27 cellular contexts compared by ENCODE assay signal in the genomic region with DNA sequence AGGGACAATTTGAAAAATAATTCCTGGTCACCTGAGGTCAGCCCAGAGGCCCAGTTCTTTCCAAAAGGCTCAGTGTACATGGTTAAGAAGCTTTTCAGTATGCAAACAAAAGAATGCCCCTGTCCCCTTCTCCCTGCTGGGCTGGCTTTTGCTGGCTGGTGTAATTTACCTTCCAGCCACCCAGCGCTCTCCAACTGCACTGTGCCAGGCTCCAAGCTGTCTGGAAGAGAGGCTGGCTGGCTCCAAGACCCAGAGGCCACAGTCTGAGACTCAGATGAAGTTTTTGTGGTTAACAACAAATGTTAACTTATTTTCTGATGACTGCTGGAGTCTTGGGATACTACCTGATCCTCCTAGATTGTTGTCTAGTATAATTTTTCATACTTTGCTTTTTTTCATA.
"Had no signal": no experiment of that assay in that cellular context is flagged by ENCODE, and none has a peak within 500 bp of the region (broad histone marks: within the 10 kb centered on the region; RNA-seq: fewer than 3 reads in every experiment).

No MANE protein-coding gene starts in this region.

- ATAC-seq: activated CD8-positive, alpha-beta T cell treated with anti-CD3 and anti-CD28 coated beads, Interleukin-2, amount 10 ng/mL, durations not matched to agents 7 days and 5 days; Panc1; T-helper 17 cell; WTC11 had no signal

- DNase-seq: activated CD4-positive, alpha-beta T cell treated with anti-CD3 and anti-CD28 coated beads for 48 hours; activated CD4-positive, alpha-beta T cell treated with anti-CD3 and anti-CD28 coated beads, Interleukin-2, amount 50 U/mL, for 4 hours; activated CD4-positive, CD25-positive, alpha-beta regulatory T cell treated with anti-CD3 and anti-CD28 coated beads, Interleukin-2, amount 50 U/mL, for 72 hours; activated CD8-positive, alpha-beta memory T cell treated with anti-CD3 and anti-CD28 coated beads, Interleukin-2, amount 50 U/mL, for 48 hours; activated CD8-positive, alpha-beta T cell treated with anti-CD3 and anti-CD28 coated beads, Interleukin-2, amount 10 ng/mL, durations not matched to agents 7 days and 5 days; activated naive CD4-positive, alpha-beta T cell treated with anti-CD3 and anti-CD28 coated beads, Interleukin-2, amount 50 U/mL, for 16 hours; activated naive CD8-positive, alpha-beta T cell treated with anti-CD3 and anti-CD28 coated beads, Interleukin-2, amount 10 ng/mL, durations not matched to agents 7 days and 5 days; activated T-cell treated with anti-CD3 and anti-CD28 coated beads, Interleukin-2, amount 50 U/mL, for 1 hour; adrenal gland; cerebellar nuclear complex; Kasumi-1; KBM-7; NCI-H1092; NCI-H1436; NCI-H187 treated with DMSO at 0.1 percent for 48 hours; NCI-H2081 treated with DMSO at 0.1 percent for 48 hours; NCI-H2171 treated with DMSO at 0.1 percent for 48 hours; NCI-H510A treated with DMSO at 0.1 percent for 48 hours; NCI-H774; NK-92 treated with Interleukin-12 subunit alpha and Interleukin-12 subunit beta, amount 100 ng/mL, for 24 hours; OCI-M1; Right ventricle myocardium superior; SJCRH30; T-helper 17 cell; T-helper 9 cell had no signal
